ENCODE assay signal across 8 cellular contexts in the genomic region with DNA sequence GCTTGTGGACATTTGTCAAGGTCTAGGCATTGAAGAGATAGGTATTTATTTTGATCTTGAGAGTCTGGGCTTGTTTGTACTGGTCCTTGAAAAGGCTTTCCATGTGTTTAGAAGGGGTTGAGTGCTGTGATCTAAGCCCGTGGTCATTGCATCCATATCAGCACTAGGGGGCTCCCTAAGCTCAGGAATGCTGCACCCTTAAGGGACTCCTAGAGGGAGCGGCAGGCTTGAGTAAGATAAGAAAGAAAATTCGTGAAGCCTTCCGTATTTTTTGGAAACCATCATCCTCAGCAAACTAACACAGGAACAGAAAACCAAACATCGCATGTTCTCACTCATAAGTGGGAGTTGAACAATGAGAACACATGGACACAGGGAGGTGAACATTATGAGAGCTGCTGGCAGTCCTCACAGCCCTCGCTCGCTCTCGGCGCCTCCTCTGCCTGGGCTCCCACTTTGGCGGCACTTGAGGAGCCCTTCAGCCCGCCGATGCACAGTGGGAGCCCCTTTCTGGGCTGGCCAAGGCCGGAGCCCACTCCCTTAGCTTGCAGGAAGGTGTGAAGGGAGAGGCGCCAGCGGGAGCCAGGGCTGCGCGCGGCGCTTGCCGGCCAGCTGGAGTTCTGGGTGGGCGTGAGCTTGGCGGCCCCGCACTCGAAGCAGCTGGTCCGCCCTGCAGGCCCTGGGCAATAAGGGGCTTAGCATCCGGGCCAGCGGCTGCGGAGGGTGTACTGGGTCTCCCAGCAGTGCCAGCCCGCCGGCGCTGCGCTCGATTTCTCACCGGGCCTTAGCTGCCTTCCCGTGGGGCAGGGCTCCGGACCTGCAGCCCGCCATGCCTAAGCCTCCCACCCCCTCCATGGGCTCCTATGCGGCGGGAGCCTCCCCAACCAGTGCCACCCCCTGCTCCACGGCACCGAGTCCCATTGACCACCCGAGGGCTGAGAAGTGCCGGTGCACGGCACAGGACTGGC.
DNase-seq lines count a peak whose midpoint lies in the region; ATAC-seq, FAIRE-seq and TF ChIP-seq lines count a peak whose summit lies in the region.
"Not testable (repeated sequence)": the region's sequence is repeated elsewhere in the genome, so short reads cannot be mapped to it uniquely, and the experiment has no call there.

No MANE protein-coding gene starts in this region.

- TF ChIP-seq CTCF in fibroblast of pulmonary artery (IDR thresholded peaks at IDR 0.05; ENCODE audit: low read length, missing control alignments), result peak; percentile 27

- FAIRE-seq in GM12891 (lab: Jason Lieb, UNC), result not testable (repeated sequence)

- not testable (repeated sequence) for H3K4me3 ChIP-seq in fibroblast of pulmonary artery (replicated peaks; ENCODE audit: low read depth, low read length)

- DNase-seq in AML-193 (lab: John Stamatoyannopoulos, UW), result peak; percentile 49 to 54
- DNase-seq in GM12891 (ENCODE audit: insufficient read length, low spot score), result peak; percentile 13
- DNase-seq in HT-29 (ENCODE audit: low spot score), result peak; percentile 69
- DNase-seq in NOMO-1 (lab: John Stamatoyannopoulos, UW; ENCODE audit: unreplicated experiment in 2 of 2), result peak; percentile 4 to 10
- DNase-seq in activated CD4-positive, alpha-beta T cell treated with anti-CD3 and anti-CD28 coated beads for 48 hours, result peak; percentile 6
- peak; percentile 37 for DNase-seq in fibroblast of pulmonary artery (ENCODE audit: low read depth)
- DNase-seq in mesenteric fat pad (ENCODE audit: low spot score), result peak; percentile 79

- not testable (repeated sequence) for TF ChIP-seq POLR2A in GM12891 (IDR thresholded peaks at IDR 0.05; ENCODE audit: low read depth, low read length)

- peak; percentile 62 for ATAC-seq in GM21786 (IDR thresholded peaks at IDR 0.05; ENCODE audit: unreplicated experiment)

Comparison
In these comparisons a context has a peak if more than half of its experiments do, and no peak if none do; other contexts are left out.
1. DNase-seq: peak in every context shown above with its lines; median percentile 79 in mesenteric fat pad; 69 in HT-29; 52 in AML-193; 37 in fibroblast of pulmonary artery; 13 in GM12891; 7 in NOMO-1; 6 in activated CD4-positive, alpha-beta T cell treated with anti-CD3 and anti-CD28 coated beads for 48 hours.